In genomic region chr17:79144090-79144610, GRCh38 we compare ENCODE assay signal across 20 cellular contexts.
DNase-seq lines count a peak whose midpoint lies in the region; ATAC-seq, FAIRE-seq and TF ChIP-seq lines count a peak whose summit lies in the region.
"Had no signal": no experiment of that assay in that cellular context is flagged by ENCODE, and none has a peak within 500 bp of the region (broad histone marks: within the 10 kb centered on the region; RNA-seq: fewer than 3 reads in every experiment).

No MANE protein-coding gene starts in this region.

- H2BK20ac ChIP-seq in IMR-90 (ENCODE audit: low read depth, low read length): no peak overlapping the region

- H3K4me1 ChIP-seq in A549: no peaks in the 10 kb centered on the region
- no peaks in the 10 kb centered on the region for H3K4me1 ChIP-seq in IMR-90 (ENCODE audit: control insufficient read depth, insufficient read depth, low read length)
- no peaks in the 10 kb centered on the region for H3K4me1 ChIP-seq in mesendoderm (ENCODE audit: control insufficient read depth, low read depth, low read length)

- H3K27me3 Mint-ChIP-seq in WTC11 (ENCODE audit: low read depth): no peaks in the 10 kb centered on the region
- H3K27me3 Mint-ChIP-seq: B cell had no signal

- H3K27me3 ChIP-seq in IMR-90 (ENCODE audit: control insufficient read depth, insufficient read depth, low read length) (peaks cover 6% of the 10 kb centered on the region; the same call in 1 of the 2 replicates), mesendoderm (ENCODE audit: insufficient read depth, low read length, poor library complexity) (no peaks in the 10 kb centered on the region)

- WGBS in A549 (ENCODE audit: missing lambda C conversion rate): 73% methylated on average over 12 of the region's 14 CpGs
- WGBS in IMR-90 (ENCODE audit: extremely low coverage in 2 of 2, insufficient read length in 1 of 2), 2 experiments: 82% methylated on average over 2 of the region's 14 CpGs; no CpG with 5 or more reads in 1 of the 2 experiments
- no CpG with 5 or more reads among the region's 14 CpGs for WGBS in mesendoderm (ENCODE audit: extremely low coverage, insufficient coverage, low lambda C conversion rate)

- DNase-seq in A549 (ENCODE audit: low read depth in 1 of 2, low spot score in 1 of 2) (no peak), IMR-90 (no peak), WTC11 (ENCODE audit: low spot score) (no peak), mesendoderm (peak; percentile 7), NCI-H2029 (lab: John Stamatoyannopoulos, UW) (no peak), GM12891 (ENCODE audit: insufficient read length, low spot score) (no peak), GOT3 (lab: John Stamatoyannopoulos, UW) (no peak)
- DNase-seq: 8988T; CD8-positive, alpha-beta T cell; DMS 273 treated with DMSO at 0.1 percent for 48 hours; DMS53; DND-41; EL; H9; Karpas-422; KBM-7 had no signal

- CTCF ChIA-PET in A549 (lab: Yijun Ruan, JAX) (interaction anchor here (1.3 to 2.6 kb wide), 2 partner anchors 57 to 247 kb away, joined by 3 to 11 read pairs; no protein-coding TSS in a partner anchor), IMR-90 (lab: Yijun Ruan, JAX) (no interaction called here), WTC11 (lab: Charles Lee) (interaction anchor here (1.3 kb wide), 1 partner anchor 247 kb away, joined by 4 read pairs; no protein-coding TSS in a partner anchor)

- H4K91ac ChIP-seq in IMR-90 (ENCODE audit: insufficient read depth, low read depth, low read length): no peak overlapping the region

- H2BK15ac ChIP-seq in IMR-90 (ENCODE audit: low read depth, low read length) (no peak overlapping the region), mesendoderm (replicated peaks; ENCODE audit: low read depth) (no peak overlapping the region)

- no peak overlapping the region for H3K4me3 Mint-ChIP-seq in WTC11
- H3K4me3 Mint-ChIP-seq: B cell; CD8-positive, alpha-beta T cell; GM23338; H9 had no signal

- TF ChIP-seq RAD21 in A549 (conservative IDR thresholded peaks at IDR 0.05 in 1 of 2, IDR thresholded peaks at IDR 0.05 in 1 of 2) (no peak), IMR-90 (IDR thresholded peaks at IDR 0.05; ENCODE audit: low read length) (no peak)

- no peak for ATAC-seq in A549
- no peak for ATAC-seq in IMR-90 (ENCODE audit: low read depth)
- no peak for ATAC-seq in WTC11
- ATAC-seq: CD8-positive, alpha-beta T cell; GM12878; GM23338 had no signal

- FAIRE-seq in A549 (lab: Jason Lieb, UNC): no peak
- no peak for FAIRE-seq in GM12891 (lab: Jason Lieb, UNC)
- FAIRE-seq: GM12878 had no signal

- H3K23ac ChIP-seq in IMR-90 (ENCODE audit: low read depth, low read length) (no peak overlapping the region), mesendoderm (ENCODE audit: low read length) (no peak overlapping the region)

- H4K20me1 ChIP-seq in IMR-90 (ENCODE audit: insufficient read depth, low read length): no peaks in the 10 kb centered on the region

- H3K14ac ChIP-seq in IMR-90 (replicated peaks; ENCODE audit: low read depth, low read length): no peak overlapping the region

- H2BK5ac ChIP-seq in IMR-90 (ENCODE audit: low read depth, low read length, poor library complexity, severe bottlenecking) (no peak overlapping the region), mesendoderm (ENCODE audit: low read length) (no peak overlapping the region)

- no peak overlapping the region for H3K18ac ChIP-seq in IMR-90 (ENCODE audit: low read depth, low read length)
- no peak overlapping the region for H3K18ac ChIP-seq in mesendoderm (ENCODE audit: low read length)

- no peaks in the 10 kb centered on the region for H3K9me3 ChIP-seq in A549
- no peaks in the 10 kb centered on the region for H3K9me3 ChIP-seq in IMR-90 (ENCODE audit: control insufficient read depth, insufficient read depth, low read length)
- H3K9me3 ChIP-seq: BLaER1 treated with 17β-estradiol and CSF1 and Interleukin-3, amounts not matched to agents 10 nM and 100 nM had no signal

- H2AK9ac ChIP-seq in IMR-90 (replicated peaks; ENCODE audit: low read depth, low read length, poor library complexity): no peak overlapping the region

- H3K4ac ChIP-seq in IMR-90 (ENCODE audit: low read depth, low read length) (no peak overlapping the region), mesendoderm (ENCODE audit: low read depth, low read length) (no peak overlapping the region)

- TF ChIP-seq POLR2A in A549 (IDR thresholded peaks at IDR 0.05; ENCODE audit: low read length) (no peak), IMR-90 (IDR thresholded peaks at IDR 0.05; ENCODE audit: low read depth, low read length) (no peak), GM12891 (IDR thresholded peaks at IDR 0.05; ENCODE audit: low read depth, low read length) (no peak)

- peak overlapping the region; percentile 4 for H2AFZ ChIP-seq in IMR-90 (replicated peaks; ENCODE audit: low read length, poor library complexity)
- H2AFZ ChIP-seq: GM23338 had no signal

- POLR2A ChIA-PET in A549 (lab: Yijun Ruan, JAX) (no interaction called here), IMR-90 (lab: Charles Lee; ENCODE audit: unreplicated experiment) (no interaction called here), WTC11 (lab: Charles Lee) (no interaction called here)

- no peaks in the 10 kb centered on the region for H3K9me1 ChIP-seq in IMR-90 (ENCODE audit: insufficient read depth, low read length)

- H3K79me2 ChIP-seq in mesendoderm (ENCODE audit: control insufficient read depth, insufficient read depth, low read length): no peaks in the 10 kb centered on the region

- H3K4me2 ChIP-seq in A549 (no peak overlapping the region), IMR-90 (ENCODE audit: low read depth, low read length) (no peak overlapping the region), mesendoderm (ENCODE audit: low read length) (no peak overlapping the region)
- H3K4me2 ChIP-seq: GM23338 had no signal

- H3K9ac ChIP-seq in IMR-90 (ENCODE audit: low read depth, low read length) (no peak overlapping the region), mesendoderm (ENCODE audit: low read length) (no peak overlapping the region)
- H3K9ac ChIP-seq: BLaER1 treated with 17β-estradiol and CSF1 and Interleukin-3, amounts not matched to agents 10 nM and 100 nM had no signal

- peaks cover under 1% of the 10 kb centered on the region; the same call in 1 of the 2 replicates for H3K9me3 Mint-ChIP-seq in WTC11
- H3K9me3 Mint-ChIP-seq: CD8-positive, alpha-beta T cell; GM23338 had no signal

- dilution Hi-C loops in IMR-90 (cut with HindIII; ENCODE audit: low sequenced_read_pairs, unreplicated experiment): no loop called here

- intact Hi-C loops in IMR-90 (cut with micrococcal nuclease): no loop called here

- TF ChIP-seq EP300 in A549 (IDR thresholded peaks at IDR 0.05): no peak

- no peak overlapping the region for H2BK120ac ChIP-seq in IMR-90 (ENCODE audit: low read depth, low read length)
- H2BK120ac ChIP-seq in mesendoderm (ENCODE audit: low read depth, low read length): no peak overlapping the region

- no peaks in the 10 kb centered on the region for H3K36me3 Mint-ChIP-seq in WTC11
- H3K36me3 Mint-ChIP-seq: CD8-positive, alpha-beta T cell had no signal

- H3K4me1 Mint-ChIP-seq in WTC11: no peaks in the 10 kb centered on the region
- H3K4me1 Mint-ChIP-seq: B cell had no signal

- H4K5ac ChIP-seq in IMR-90 (ENCODE audit: low read depth, low read length): no peak overlapping the region
- no peak overlapping the region for H4K5ac ChIP-seq in mesendoderm (ENCODE audit: low read length)

- in situ Hi-C loops in IMR-90 (cut with MboI; ENCODE audit: low sequenced_read_pairs): no loop called here

- H3K4me3 ChIP-seq in A549: no peak overlapping the region
- no peak overlapping the region for H3K4me3 ChIP-seq in IMR-90 (ENCODE audit: insufficient read depth, low read depth, low read length)
- no peak overlapping the region for H3K4me3 ChIP-seq in mesendoderm (ENCODE audit: low read length)
- H3K4me3 ChIP-seq: BLaER1 treated with 17β-estradiol and CSF1 and Interleukin-3, amounts not matched to agents 10 nM and 100 nM; GM12878; GM23338 had no signal

- no peaks in the 10 kb centered on the region for H3K36me3 ChIP-seq in IMR-90 (ENCODE audit: control insufficient read depth, insufficient read depth, low read length)
- no peaks in the 10 kb centered on the region for H3K36me3 ChIP-seq in mesendoderm (ENCODE audit: control insufficient read depth, insufficient read depth, low read length)
- H3K36me3 ChIP-seq: BLaER1 treated with 17β-estradiol and CSF1 and Interleukin-3, amounts not matched to agents 10 nM and 100 nM had no signal

- H4K8ac ChIP-seq in IMR-90 (ENCODE audit: low read depth in 2 of 2, low read length in 2 of 2) (no peak overlapping the region), mesendoderm (ENCODE audit: low read depth, low read length) (no peak overlapping the region)

- no peaks in the 10 kb centered on the region for H3K79me1 ChIP-seq in IMR-90 (ENCODE audit: low read depth in 1 of 2, low read length in 2 of 2)
- no peaks in the 10 kb centered on the region for H3K79me1 ChIP-seq in mesendoderm (ENCODE audit: low read length)

- no peak overlapping the region for H3K27ac Mint-ChIP-seq in WTC11
- H3K27ac Mint-ChIP-seq: B cell; CD8-positive, alpha-beta T cell; GM23338; H9 had no signal

- TF ChIP-seq CTCF in A549 (IDR thresholded peaks at IDR 0.05) (no peak), IMR-90 (conservative IDR thresholded peaks at IDR 0.05; ENCODE audit: low read depth, low read length) (no peak), WTC11 (IDR thresholded peaks at IDR 0.05) (no peak)

- H3K27ac ChIP-seq in A549 (no peak overlapping the region), IMR-90 (ENCODE audit: insufficient read depth, low read length) (no peak overlapping the region), mesendoderm (ENCODE audit: low read depth, low read length) (no peak overlapping the region)
- H3K27ac ChIP-seq: BLaER1 treated with 17β-estradiol and CSF1 and Interleukin-3, amounts not matched to agents 10 nM and 100 nM had no signal

- no peak overlapping the region for H3K56ac ChIP-seq in IMR-90 (ENCODE audit: extremely low read depth, insufficient read depth, low read length)
- H3K56ac ChIP-seq in mesendoderm (ENCODE audit: low read length): no peak overlapping the region

- BruUV-seq in IMR-90 (replicated peaks; lab: Mats Ljungman, UMichigan): no TSS peak

- H2AK5ac ChIP-seq in IMR-90 (ENCODE audit: low read depth, low read length) (no peak overlapping the region), mesendoderm (ENCODE audit: low read length) (no peak overlapping the region)

TF ChIP-seq in A549, 52 proteins besides CTCF, POLR2A, EP300 and RAD21 (continues in another document):
- no peak for TF ChIP-seq JUN (IDR thresholded peaks at IDR 0.05)

TF ChIP-seq in IMR-90, 13 proteins besides CTCF, POLR2A, EP300 and RAD21 (continues in another document):
- TF ChIP-seq MXI1 (IDR thresholded peaks at IDR 0.05; ENCODE audit: borderline replicate concordance, low read depth, low read length) (no peak), FOS (IDR thresholded peaks at IDR 0.05; ENCODE audit: low read depth, low read length) (no peak)

TF ChIP-seq in WTC11, 78 proteins besides CTCF, POLR2A, EP300 and RAD21 (continues in another document):
- TF ChIP-seq ESRRA (CRISPR knock-in tag; IDR thresholded peaks at IDR 0.05; ENCODE audit: borderline replicate concordance) (no peak), FOXJ3 (CRISPR knock-in tag; IDR thresholded peaks at IDR 0.05; ENCODE audit: borderline replicate concordance) (no peak), ZNF423 (CRISPR knock-in tag; IDR thresholded peaks at IDR 0.05) (no peak)

TF ChIP-seq in GM12891, 5 proteins besides CTCF, POLR2A, EP300 and RAD21:
- no peak for TF ChIP-seq SPI1 (IDR thresholded peaks at IDR 0.05; ENCODE audit: low read depth, low read length)

Comparison
In these comparisons a context has a peak if more than half of its experiments do, and no peak if none do; other contexts are left out.
1. Of the 8 proteins assayed by ChIP-seq in both WTC11 and A549: peak only in WTC11: none; only in A549: none; in both: USF2; in neither: 7.